In genomic region chr16:29028457-29029167, GRCh38 we compare ENCODE assay signal across 11 cellular contexts. TPM values are rescaled to one million over a fixed set of nuclear protein-coding genes. Genes with fewer than 3 reads are reported as not detected.
DNase-seq lines count a peak whose midpoint lies in the region; ATAC-seq and TF ChIP-seq lines count a peak whose summit lies in the region.
"Had no signal": no experiment of that assay in that cellular context is flagged by ENCODE, and none has a peak within 500 bp of the region (broad histone marks: within the 10 kb centered on the region; RNA-seq: fewer than 3 reads in every experiment).

No MANE protein-coding gene starts in this region.

- no peaks in the 10 kb centered on the region for H3K36me3 Mint-ChIP-seq in endodermal cell (ENCODE audit: low read depth)

- no peaks in the 10 kb centered on the region for H3K36me3 ChIP-seq in PC-3 (ENCODE audit: low read depth, low read length)
- no peaks in the 10 kb centered on the region for H3K36me3 ChIP-seq in endodermal cell (ENCODE audit: control insufficient read depth, insufficient read depth, low read length)
- H3K36me3 ChIP-seq in spleen, result no peaks in the 10 kb centered on the region
- H3K36me3 ChIP-seq: pancreas had no signal

- no peak for TF ChIP-seq POLR2A in spleen (IDR thresholded peaks at IDR 0.05)

- intact Hi-C loops in PC-3 (cut with micrococcal nuclease) (no loop called here), spleen (cut with DNase I; ENCODE audit: low total_unique reads) (no loop called here)

- POLR2A ChIA-PET in PC-3 (lab: Charles Lee; ENCODE audit: unreplicated experiment), result interaction anchor here (0.5 kb wide), 1 partner anchor 32 kb away, joined by 7 read pairs; no protein-coding TSS in a partner anchor

- H3K27ac Mint-ChIP-seq in endodermal cell, result peak overlapping the region; percentile 68
- H3K27ac Mint-ChIP-seq: dendritic cell treated with granulocyte-macrophage colony-stimulating factor and Interleukin-4, amounts not matched to agents 40 ng/mL and 50 ng/mL, for 4 days had no signal

- peak overlapping the region; percentile 58 for H3K9ac ChIP-seq in PC-3 (ENCODE audit: low read length)
- H3K9ac ChIP-seq in endodermal cell (ENCODE audit: extremely low read depth, low read length, poor library complexity, severe bottlenecking), result peak overlapping the region; percentile 5

- H3K4me2 ChIP-seq in PC-3 (ENCODE audit: low read length), result peak overlapping the region; percentile 75

- no peaks in the 10 kb centered on the region for H3K9me2 ChIP-seq in PC-3 (replicated peaks; ENCODE audit: low read length)

- H3K27ac ChIP-seq in PC-3 (ENCODE audit: low read length) (peak overlapping the region; percentile 78), endodermal cell (ENCODE audit: low read depth, low read length) (no peak overlapping the region), spleen (peak overlapping the region in 3 of 8 donors; percentile 18 to 49 (median 34))
- H3K27ac ChIP-seq: pancreas had no signal

- no peaks in the 10 kb centered on the region for H3K27me3 ChIP-seq in PC-3 (ENCODE audit: low read length)
- H3K27me3 ChIP-seq in endodermal cell (ENCODE audit: control insufficient read depth, insufficient read depth, low read length, poor library complexity, severe bottlenecking), result no peaks in the 10 kb centered on the region
- peaks cover 0 to 34% (median 0%) of the 10 kb centered on the region in 7 donors for H3K27me3 ChIP-seq in spleen (replicated peaks in 1 of 7)
- H3K27me3 ChIP-seq: pancreas had no signal

- CTCF ChIA-PET in PC-3 (lab: Charles Lee), result no interaction called here

- peak; percentile 59 for DNase-seq in activated CD8-positive, alpha-beta memory T cell treated with anti-CD3 and anti-CD28 coated beads for 24 hours
- DNase-seq in activated CD8-positive, alpha-beta memory T cell treated with anti-CD3 and anti-CD28 coated beads, Interleukin-2, amount 50 U/mL, for 4 hours, result no peak
- DNase-seq in PC-3 (no peak), endodermal cell (peak; percentile 53), spleen (peak; percentile 51), NCI-H510A (lab: John Stamatoyannopoulos, UW) (no peak), nucleus accumbens (lab: John Stamatoyannopoulos, UW) (no peak)
- DNase-seq: activated gamma-delta T cell, pancreas had no signal

- BruUV-seq in PC-3 (replicated peaks; lab: Mats Ljungman, UMichigan), result no TSS peak

- no peaks in the 10 kb centered on the region for H3F3A ChIP-seq in PC-3 (ENCODE audit: low read length, unreplicated experiment)

- H3K4me3 ChIP-seq in PC-3 (ENCODE audit: low read length) (peak overlapping the region; percentile 38; the same call in 1 of the 2 replicates), endodermal cell (ENCODE audit: low read length) (no peak overlapping the region), spleen (no peak overlapping the region)
- H3K4me3 ChIP-seq: pancreas had no signal

- H4K20me1 ChIP-seq in PC-3 (ENCODE audit: low read length), result no peaks in the 10 kb centered on the region

- H3K79me2 ChIP-seq in PC-3 (ENCODE audit: low read length), result no peaks in the 10 kb centered on the region

- H3K9me3 ChIP-seq in PC-3 (ENCODE audit: low read length), result no peaks in the 10 kb centered on the region
- no peaks in the 10 kb centered on the region for H3K9me3 ChIP-seq in endodermal cell (ENCODE audit: control insufficient read depth, low read length)
- H3K9me3 ChIP-seq in spleen, result no peaks in the 10 kb centered on the region
- H3K9me3 ChIP-seq: pancreas had no signal

- TF ChIP-seq CTCF in PC-3 (conservative IDR thresholded peaks at IDR 0.05; ENCODE audit: low read depth, low read length), result no peak
- no peak for TF ChIP-seq CTCF in endodermal cell (conservative IDR thresholded peaks at IDR 0.05)
- TF ChIP-seq CTCF in spleen (IDR thresholded peaks at IDR 0.05 in 8 of 11, conservative IDR thresholded peaks at IDR 0.05 in 3 of 11), result no peak

- H3K9me3 Mint-ChIP-seq in endodermal cell, result no peaks in the 10 kb centered on the region
- H3K9me3 Mint-ChIP-seq: dendritic cell treated with granulocyte-macrophage colony-stimulating factor and Interleukin-4, amounts not matched to agents 40 ng/mL and 50 ng/mL, for 4 days had no signal

- H3K4me3 Mint-ChIP-seq in endodermal cell, result no peak overlapping the region
- H3K4me3 Mint-ChIP-seq: dendritic cell treated with granulocyte-macrophage colony-stimulating factor and Interleukin-4, amounts not matched to agents 40 ng/mL and 50 ng/mL, for 4 days had no signal

- H3K4me1 Mint-ChIP-seq in endodermal cell, result peaks cover 7% of the 10 kb centered on the region

- no peaks in the 10 kb centered on the region for H3K27me3 Mint-ChIP-seq in endodermal cell (ENCODE audit: insufficient read depth)

- H3K4me1 ChIP-seq in PC-3 (ENCODE audit: insufficient read depth, low read length), result peaks cover 16% of the 10 kb centered on the region
- H3K4me1 ChIP-seq in endodermal cell (ENCODE audit: control insufficient read depth, insufficient read depth, low read length), result no peaks in the 10 kb centered on the region
- H3K4me1 ChIP-seq in spleen, result peaks cover 0 to 6% (median 0%) of the 10 kb centered on the region in 6 donors
- H3K4me1 ChIP-seq: pancreas had no signal

- peak overlapping the region; percentile 66 for H2AFZ ChIP-seq in PC-3 (ENCODE audit: low read length)

- ATAC-seq in PC-3 (no peak), GM21390 (IDR thresholded peaks at IDR 0.05; ENCODE audit: unreplicated experiment) (no peak)

- 79% methylated on average over 3 to 7 of the region's 7 CpGs for WGBS in endodermal cell (ENCODE audit: insufficient coverage in 1 of 2, insufficient read length in 1 of 2), 2 experiments
- 60 to 77% (median 68%) methylated on average over 5 to 7 of the region's 7 CpGs for WGBS in spleen, 5 donors

RNA-seq across cellular contexts. Expression of gene LAT, which starts 43.8 kb away (rescaled TPM):
- total RNA-seq in PC-3 (2014; rRNA removed) (0.29 and 1.0 TPM in 2 replicates), endodermal cell (1 to 10 TPM; 4.5 to 6.1 TPM), spleen (10 to 100 TPM; 28.6 to 38.9 (median 32.2) TPM)
- 3.1 TPM for polyA plus RNA-seq in endodermal cell (2013, experiment 1 of 2)
- 3.5 TPM for polyA plus RNA-seq in endodermal cell (2013, experiment 2 of 2)
- polyA plus RNA-seq in spleen, result 10 to 100 TPM; 32.1 to 54.2 (median 48.8) TPM

RNA-seq across cellular contexts. Expression of gene SPNS1, which starts 54.0 kb away (rescaled TPM):
- total RNA-seq in PC-3 (2014; rRNA removed) (44.8 and 50.6 TPM in 2 replicates), endodermal cell (10 to 100 TPM; 54.9 to 55.2 TPM), spleen (10 to 100 TPM; 26.9 to 41.1 (median 29.8) TPM)
- 28.0 TPM for polyA plus RNA-seq in endodermal cell (2013, experiment 1 of 2)
- polyA plus RNA-seq in endodermal cell (2013, experiment 2 of 2), result 29.1 TPM
- 10 to 100 TPM; 30.0 to 91.4 (median 68.1) TPM for polyA plus RNA-seq in spleen

Comparison
In these comparisons a context has a peak if more than half of its experiments do, and no peak if none do; other contexts are left out.
1. DNase-seq: peak in activated CD8-positive, alpha-beta memory T cell treated with anti-CD3 and anti-CD28 coated beads for 24 hours (single experiment), endodermal cell (single experiment) and spleen (single experiment); none in activated CD8-positive, alpha-beta memory T cell treated with anti-CD3 and anti-CD28 coated beads, Interleukin-2, amount 50 U/mL, for 4 hours (single experiment), PC-3 (single experiment), NCI-H510A (single experiment) and nucleus accumbens (0 of 56).
2. RNA of gene LAT, which starts 43.8 kb away (total RNA-seq): 28.6 to 38.9 TPM in spleen; 4.5 to 6.1 TPM in endodermal cell and 0.29 to 1.0 TPM in PC-3; every median in the first group is over 4 times any median in the second.